In the genomic region with DNA sequence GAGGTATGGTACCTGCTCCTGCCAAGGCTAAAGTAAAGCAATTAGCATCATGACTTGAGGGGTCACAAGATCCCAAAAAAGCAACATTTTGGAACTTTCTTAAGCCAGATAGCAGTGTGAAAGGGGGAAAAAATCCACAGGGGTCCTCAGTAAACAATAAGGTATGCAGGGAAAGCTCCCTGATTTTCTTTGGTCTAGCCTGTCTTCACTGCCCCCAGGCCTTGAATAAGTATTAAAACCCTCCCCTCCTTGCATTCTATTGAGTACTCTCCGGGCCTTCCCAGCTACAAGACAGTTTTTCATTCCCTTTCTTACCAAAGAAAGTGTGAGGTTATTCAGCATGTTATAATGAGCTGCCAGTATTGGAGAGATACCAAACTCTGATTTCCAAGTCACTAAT, we compare ENCODE assay signal across 23 cellular contexts. TPM values are rescaled to one million over a fixed set of nuclear protein-coding genes. Genes with fewer than 3 reads are reported as not detected.
DNase-seq lines count a peak whose midpoint lies in the region; ATAC-seq, FAIRE-seq and TF ChIP-seq lines count a peak whose summit lies in the region.
"Had no signal": no experiment of that assay in that cellular context is flagged by ENCODE, and none has a peak within 500 bp of the region (broad histone marks: within the 10 kb centered on the region; RNA-seq: fewer than 3 reads in every experiment).

No MANE protein-coding gene starts in this region.

- no peak overlapping the region for H3K9ac ChIP-seq in endothelial cell of umbilical vein (replicated peaks; ENCODE audit: extremely low read depth, insufficient read depth, low read length)
- H3K9ac ChIP-seq: KMS-11 had no signal

- no peaks in the 10 kb centered on the region for H3K9me1 ChIP-seq in endothelial cell of umbilical vein (replicated peaks; ENCODE audit: control insufficient read depth, extremely low read depth, insufficient read depth, low read length)

- TF ChIP-seq POLR2A in endothelial cell of umbilical vein (IDR thresholded peaks at IDR 0.05; ENCODE audit: low read depth, low read length) (no peak), vagina (IDR thresholded peaks at IDR 0.05) (no peak)

- H3K27ac ChIP-seq in RWPE2 (ENCODE audit: poor library complexity, severe bottlenecking) (peak overlapping the region; percentile 7), endothelial cell of umbilical vein (ENCODE audit: insufficient read depth, low read depth, low read length) (no peak overlapping the region), vagina (no peak overlapping the region)
- H3K27ac ChIP-seq: A549, KMS-11, Peyer's patch, SJSA1 had no signal

- CTCF ChIA-PET in endothelial cell of umbilical vein (lab: Charles Lee): interaction anchor here (1.0 kb wide), 1 partner anchor 138 kb away, joined by 3 read pairs; no protein-coding TSS in a partner anchor

- POLR2A ChIA-PET in endothelial cell of umbilical vein (lab: Charles Lee): no interaction called here

- TF ChIP-seq CTCF in RWPE2 (IDR thresholded peaks at IDR 0.05; ENCODE audit: poor library complexity, severe bottlenecking): no peak
- no peak for TF ChIP-seq CTCF in endothelial cell of umbilical vein (IDR thresholded peaks at IDR 0.05; ENCODE audit: extremely low read depth in 1 of 2, insufficient read depth in 1 of 2, low read depth in 1 of 2, low read length in 2 of 2)
- no peak for TF ChIP-seq CTCF in vagina (IDR thresholded peaks at IDR 0.05)

- no TSS peak for BruUV-seq in endothelial cell of umbilical vein (replicated peaks; lab: Mats Ljungman, UMichigan)

- ATAC-seq in RWPE2 (ENCODE audit: low read depth): no peak
- no peak for ATAC-seq in esophagus mucosa

- H3K9me3 ChIP-seq in RWPE2 (ENCODE audit: severe bottlenecking) (no peaks in the 10 kb centered on the region), endothelial cell of umbilical vein (replicated peaks; ENCODE audit: control insufficient read depth, insufficient read depth, low read length) (no peaks in the 10 kb centered on the region), neuron (ENCODE audit: low read length) (no peaks in the 10 kb centered on the region), vagina (no peaks in the 10 kb centered on the region)
- H3K9me3 ChIP-seq: A549, BE2C, Peyer's patch, SJSA1 had no signal

- H4K20me1 ChIP-seq in endothelial cell of umbilical vein (replicated peaks; ENCODE audit: control insufficient read depth, extremely low read depth, insufficient read depth, low read length): no peaks in the 10 kb centered on the region

- H2AFZ ChIP-seq in endothelial cell of umbilical vein (ENCODE audit: low read depth, low read length) (peak overlapping the region; percentile 43), neuron (ENCODE audit: low read depth, low read length) (peak overlapping the region; percentile 18)

- DNase-seq in H7 (peak; percentile 7), RWPE2 (ENCODE audit: low spot score) (no peak), endothelial cell of umbilical vein (ENCODE audit: low read depth, low spot score) (no peak), vagina (ENCODE audit: extremely low spot score in 2 of 2) (no peak), SIG-M5 (lab: John Stamatoyannopoulos, UW) (no peak)
- DNase-seq: BE2C; CD4-positive, CD25-positive, alpha-beta regulatory T cell; DMS79; IMR-90; NCI-H1092 treated with DMSO at 0.1 percent for 48 hours; NCI-H1436 treated with DMSO at 0.1 percent for 48 hours; NCI-H2029; NCI-H2227 treated with DMSO at 0.1 percent for 48 hours; NCI-H510A treated with DMSO at 0.1 percent for 48 hours; NCI-H774; NK-92 treated with Interleukin-12 subunit alpha and Interleukin-12 subunit beta, amount 100 ng/mL, for 24 hours; Peyer's patch had no signal

- dilution Hi-C loops in endothelial cell of umbilical vein (cut with MboI; ENCODE audit: extremely low pct_ligation_motif_present, low sequenced_read_pairs): no loop called here

- FAIRE-seq in endothelial cell of umbilical vein (lab: Jason Lieb, UNC): no peak
- FAIRE-seq: A549, HTR-8/SVneo had no signal

- H3K4me3 ChIP-seq in H7 (ENCODE audit: insufficient read depth, low read depth, low read length) (no peak overlapping the region), RWPE2 (ENCODE audit: severe bottlenecking) (no peak overlapping the region), endothelial cell of umbilical vein (replicated peaks in 1 of 3; ENCODE audit: insufficient read depth in 1 of 3, low read depth in 1 of 3, low read length in 3 of 3) (no peak overlapping the region), neuron (ENCODE audit: low read length) (no peak overlapping the region), vagina (no peak overlapping the region)
- H3K4me3 ChIP-seq: A549, Peyer's patch, SJSA1 had no signal

- no peaks in the 10 kb centered on the region for H3K27me3 ChIP-seq in H7 (ENCODE audit: control insufficient read depth, insufficient read depth, low read length)
- H3K27me3 ChIP-seq in RWPE2 (ENCODE audit: insufficient read depth, poor library complexity, severe bottlenecking): no peaks in the 10 kb centered on the region
- no peaks in the 10 kb centered on the region for H3K27me3 ChIP-seq in endothelial cell of umbilical vein (ENCODE audit: control insufficient read depth in 2 of 2, insufficient read depth in 2 of 2, low read length in 2 of 2)
- H3K27me3 ChIP-seq in neuron (ENCODE audit: insufficient read depth, low read length): no peaks in the 10 kb centered on the region
- no peaks in the 10 kb centered on the region for H3K27me3 ChIP-seq in vagina
- H3K27me3 ChIP-seq: BE2C, Peyer's patch, SJSA1 had no signal

- intact Hi-C loops in endothelial cell of umbilical vein (cut with micrococcal nuclease): loop anchor here (5.0 to 10.0 kb wide), 2 partner anchors 135 to 142 kb away; no protein-coding TSS in a partner anchor
- intact Hi-C loops in vagina (cut with DNase I): no loop called here

- H3K4me1 ChIP-seq in RWPE2 (ENCODE audit: insufficient read depth, poor library complexity, severe bottlenecking) (peaks cover 9% of the 10 kb centered on the region), endothelial cell of umbilical vein (ENCODE audit: control insufficient read depth, extremely low read depth, insufficient read depth, low read length) (peaks cover 7% of the 10 kb centered on the region), neuron (ENCODE audit: insufficient read depth, low read length) (peaks cover 28% of the 10 kb centered on the region), vagina (no peaks in the 10 kb centered on the region)
- H3K4me1 ChIP-seq: BE2C, Peyer's patch, SJSA1 had no signal

- no peak overlapping the region for H3K4me2 ChIP-seq in endothelial cell of umbilical vein (ENCODE audit: insufficient read depth, low read length)
- H3K4me2 ChIP-seq: A549, KMS-11 had no signal

- H3K79me2 ChIP-seq in endothelial cell of umbilical vein (ENCODE audit: control insufficient read depth, insufficient read depth, low read length): no peaks in the 10 kb centered on the region

- H3K36me3 ChIP-seq in H7 (replicated peaks; ENCODE audit: control insufficient read depth, insufficient read depth, low read length) (no peaks in the 10 kb centered on the region), RWPE2 (ENCODE audit: low read depth) (no peaks in the 10 kb centered on the region), endothelial cell of umbilical vein (ENCODE audit: control insufficient read depth in 2 of 2, extremely low read depth in 1 of 2, insufficient read depth in 2 of 2, low read length in 2 of 2) (no peaks in the 10 kb centered on the region), neuron (ENCODE audit: insufficient read depth, low read length) (no peaks in the 10 kb centered on the region), vagina (no peaks in the 10 kb centered on the region)
- H3K36me3 ChIP-seq: BE2C, Peyer's patch, SJSA1 had no signal

TF ChIP-seq in endothelial cell of umbilical vein, 7 proteins besides CTCF, POLR2A, EP300 and RAD21:
- TF ChIP-seq FOS (IDR thresholded peaks at IDR 0.05; ENCODE audit: borderline replicate concordance, insufficient read depth, low read length): no peak
- no peak for TF ChIP-seq EZH2 (IDR thresholded peaks at IDR 0.05; ENCODE audit: borderline replicate concordance, low read depth, low read length, severe bottlenecking)
- TF ChIP-seq POLR2AphosphoS5 (IDR thresholded peaks at IDR 0.05; ENCODE audit: insufficient read depth, low read depth, low read length): no peak
- TF ChIP-seq MYC (IDR thresholded peaks at IDR 0.05; ENCODE audit: low read depth, low read length): no peak
- TF ChIP-seq JUN (IDR thresholded peaks at IDR 0.05; ENCODE audit: borderline replicate concordance, insufficient read depth, insufficient read length, low read depth): no peak
- TF ChIP-seq GATA2 (IDR thresholded peaks at IDR 0.05; ENCODE audit: insufficient read depth, insufficient read length, low read depth, low read length): no peak
- TF ChIP-seq, protein P1, sequence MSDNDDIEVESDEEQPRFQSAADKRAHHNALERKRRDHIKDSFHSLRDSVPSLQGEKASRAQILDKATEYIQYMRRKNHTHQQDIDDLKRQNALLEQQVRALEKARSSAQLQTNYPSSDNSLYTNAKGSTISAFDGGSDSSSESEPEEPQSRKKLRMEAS (IDR thresholded peaks at IDR 0.05; ENCODE audit: insufficient read depth, insufficient read length): no peak
TF ChIP-seq in endothelial cell of umbilical vein: peak in this region for 0.

RNA-seq across cellular contexts. Expression of gene KIF21A, which starts 59.7 kb away (rescaled TPM):
- total RNA-seq in H7 (2014; rRNA removed; shearing (Covaris generic)): 32.7 and 44.7 TPM in 2 replicates
- total RNA-seq in endothelial cell of umbilical vein (9.6 and 10.1 TPM in 2 replicates), vagina (26.3 TPM), esophagus mucosa (19.0 TPM)
- polyA plus RNA-seq in endothelial cell of umbilical vein: 1.6 and 1.8 TPM in 2 replicates
- 2.7 and 3.1 TPM in 2 replicates for polyA plus RNA-seq in endothelial cell of umbilical vein (2011; cell fraction: cytosol; rRNA removed)
- 11.4 and 14.5 TPM in 2 replicates for polyA plus RNA-seq in endothelial cell of umbilical vein (2011; cell fraction: nucleus; rRNA removed)
- polyA plus RNA-seq in endothelial cell of umbilical vein (2012): 12.0 and 12.7 TPM in 2 replicates
- polyA minus RNA-seq in endothelial cell of umbilical vein: 7.5 and 8.7 TPM in 2 replicates
- 25.1 TPM for polyA minus RNA-seq in endothelial cell of umbilical vein (2011; cell fraction: cytosol; rRNA and poly(A)+ RNA removed)
- 23.9 and 37.0 TPM in 2 replicates for polyA minus RNA-seq in endothelial cell of umbilical vein (2011; cell fraction: nucleus; rRNA and poly(A)+ RNA removed)
